Comparison of ENCODE assay signal across 8 cellular contexts in genomic region chr17:82051776-82052637, GRCh38. TPM values are rescaled to one million over a fixed set of nuclear protein-coding genes. Genes with fewer than 3 reads are reported as not detected.
A peak's percentile ranks its signal among the peaks of the same experiment; 100 is the strongest.
DNase-seq lines count a peak whose midpoint lies in the region; ATAC-seq, FAIRE-seq and TF ChIP-seq lines count a peak whose summit lies in the region.

Gene GPS1, plus strand, starts transcription at chr17:82051898. Its CDS starts 34 bp downstream, at chr17:82051932.
Gene RFNG, minus strand, starts transcription at chr17:82051811. Its CDS starts 45 bp downstream, at chr17:82051766.

- peak within 1 kb of the TSS; percentile 91 for H3K4me2 ChIP-seq in A549
- H3K4me2 ChIP-seq in parathyroid adenoma (ENCODE audit: low read length): peak within 1 kb of the TSS; percentile 95

- no peak for FAIRE-seq in A549 (lab: Jason Lieb, UNC)

- H3K4me3 Mint-ChIP-seq in IgD-negative memory B cell: peak within 1 kb of the TSS; percentile 75 to 91 (median 84)

- H3K36me3 Mint-ChIP-seq in IgD-negative memory B cell: no peaks in the 10 kb centered on the region
- no peaks in the 10 kb centered on the region for H3K36me3 Mint-ChIP-seq in activated naive CD4-positive, alpha-beta T cell treated with anti-CD3 and anti-CD28 coated beads, Interleukin-2, amount 50 U/mL, for 72 hours

- H3K27ac ChIP-seq in A549: peak within 1 kb of the TSS; percentile 91 to 95
- no peak within 1 kb of the TSS for H3K27ac ChIP-seq in parathyroid adenoma
- H3K27ac ChIP-seq in thyroid gland: peak within 1 kb of the TSS in 1 of 3 donors; percentile 18

- TF ChIP-seq CTCF in A549 (IDR thresholded peaks at IDR 0.05) (no peak), parathyroid adenoma (IDR thresholded peaks at IDR 0.05) (no peak), thyroid gland (IDR thresholded peaks at IDR 0.05) (no peak)

- H3K4me1 ChIP-seq in A549 (peaks cover 16% of the 10 kb centered on the region; the same call in 2 of the 3 replicates), parathyroid adenoma (no peaks in the 10 kb centered on the region), thyroid gland (peaks cover 18 to 19% of the 10 kb centered on the region in 2 donors)

- CTCF ChIA-PET in A549 (lab: Yijun Ruan, JAX): interaction anchor here (1.0 to 21.7 kb wide), 7 partner anchors 9 to 92 kb away, joined by 3 to 191 read pairs (median 24); partner anchors contain the start of genes DCXR, DUS1L and RAC3

- H3K27me3 ChIP-seq in parathyroid adenoma (ENCODE audit: control insufficient read depth, insufficient read depth, low read length) (no peaks in the 10 kb centered on the region), thyroid gland (no peaks in the 10 kb centered on the region)

- TF ChIP-seq POLR2A in A549 (IDR thresholded peaks at IDR 0.05; ENCODE audit: low read length) (peak; percentile 44), thyroid gland (IDR thresholded peaks at IDR 0.05) (peak in 1 of 2 donors; percentile 63)

- peaks cover 0 to 5% (median 3%) of the 10 kb centered on the region in 3 donors for H3K4me1 Mint-ChIP-seq in IgD-negative memory B cell

- ATAC-seq in A549: peak; percentile 63
- ATAC-seq in GM18907 (IDR thresholded peaks at IDR 0.05; ENCODE audit: unreplicated experiment): peak; percentile 57
- peak; percentile 65 for ATAC-seq in SK-N-SH treated with all-trans-retinoic acid at 6 μM for 48 hours
- peak; percentile 88 to 89 for ATAC-seq in activated naive CD4-positive, alpha-beta T cell treated with anti-CD3 and anti-CD28 coated beads, Interleukin-2, amount 50 U/mL, for 72 hours
- ATAC-seq in Right ventricle myocardium superior (ENCODE audit: poor library complexity): peak; percentile 83

- H3K4me3 ChIP-seq in A549: peak within 1 kb of the TSS; percentile 97
- H3K4me3 ChIP-seq in parathyroid adenoma (ENCODE audit: low read depth, low read length): peak within 1 kb of the TSS; percentile 70
- peak within 1 kb of the TSS; percentile 50 to 85 (median 64) for H3K4me3 ChIP-seq in thyroid gland (replicated peaks in 1 of 3)

- POLR2A ChIA-PET in A549 (lab: Yijun Ruan, JAX): interaction anchor here (0.6 to 1.0 kb wide), 3 partner anchors 14 to 464 kb away, joined by 3 to 5 read pairs (median 3); partner anchors contain the start of genes DCXR and DUS1L

- H3K36me3 ChIP-seq in parathyroid adenoma (ENCODE audit: control insufficient read depth, insufficient read depth, low read length): no peaks in the 10 kb centered on the region
- peaks cover 34% of the 10 kb centered on the region in 2 donors for H3K36me3 ChIP-seq in thyroid gland

- H3K9me3 ChIP-seq in A549 (no peaks in the 10 kb centered on the region), parathyroid adenoma (ENCODE audit: control insufficient read depth, low read length) (no peaks in the 10 kb centered on the region), thyroid gland (no peaks in the 10 kb centered on the region)

- peak within 1 kb of the TSS; percentile 73 for H2AFZ ChIP-seq in parathyroid adenoma

- H3K79me2 ChIP-seq in parathyroid adenoma: no peaks in the 10 kb centered on the region

- no peak for TF ChIP-seq RAD21 in A549 (conservative IDR thresholded peaks at IDR 0.05 in 1 of 2, IDR thresholded peaks at IDR 0.05 in 1 of 2)

- intact Hi-C loops in Right ventricle myocardium superior (cut with DNase I): no loop called here
- intact Hi-C loops in thyroid gland (cut with DNase I): no loop called here

- H3K9ac ChIP-seq in parathyroid adenoma: peak within 1 kb of the TSS; percentile 46

- TF ChIP-seq EP300 in A549 (IDR thresholded peaks at IDR 0.05): no peak

- 4% methylated on average over 29 of the region's 94 CpGs for WGBS in A549 (ENCODE audit: missing lambda C conversion rate)
- 0 to 3% methylated on average over 7 to 11 of the region's 94 CpGs for WGBS in thyroid gland, 2 donors

- H3K9me3 Mint-ChIP-seq in IgD-negative memory B cell: no peaks in the 10 kb centered on the region
- no peaks in the 10 kb centered on the region for H3K9me3 Mint-ChIP-seq in activated naive CD4-positive, alpha-beta T cell treated with anti-CD3 and anti-CD28 coated beads, Interleukin-2, amount 50 U/mL, for 72 hours

- peak; percentile 69 to 85 for DNase-seq in A549 (ENCODE audit: low read depth in 1 of 2, low spot score in 1 of 2)
- DNase-seq in activated naive CD4-positive, alpha-beta T cell treated with anti-CD3 and anti-CD28 coated beads, Interleukin-2, amount 50 U/mL, for 72 hours (ENCODE audit: low spot score in 2 of 2): peak in 1 of 2 donors; percentile 87
- peak; percentile 89 for DNase-seq in Right ventricle myocardium superior
- peak; percentile 78 to 80 for DNase-seq in thyroid gland

- no peaks in the 10 kb centered on the region for H3K27me3 Mint-ChIP-seq in IgD-negative memory B cell

- peak within 1 kb of the TSS in 1 of 3 donors; percentile 82 for H3K27ac Mint-ChIP-seq in IgD-negative memory B cell
- H3K27ac Mint-ChIP-seq in activated naive CD4-positive, alpha-beta T cell treated with anti-CD3 and anti-CD28 coated beads, Interleukin-2, amount 50 U/mL, for 72 hours: peak within 1 kb of the TSS; percentile 83 to 90

TF ChIP-seq in A549, 52 proteins besides CTCF, POLR2A, EP300 and RAD21 (continues in another document):
- TF ChIP-seq BCL3 (IDR thresholded peaks at IDR 0.05): peak; percentile 77; the same call in 2 of the 3 replicates
- TF ChIP-seq KDM5A (IDR thresholded peaks at IDR 0.05): peak; percentile 27; the same call in 1 of the 2 replicates
- no peak for TF ChIP-seq EHMT2 (IDR thresholded peaks at IDR 0.05; ENCODE audit: low read depth)
- TF ChIP-seq CHD2 (IDR thresholded peaks at IDR 0.05; ENCODE audit: low read length, partially characterized antibody): no peak
- TF ChIP-seq MAZ (IDR thresholded peaks at IDR 0.05; ENCODE audit: borderline replicate concordance, low read depth, low read length): 0 out of 2 replicates have a peak, but pooled peaks have one; percentile 55
- peak; percentile 71; the same call in 1 of the 2 replicates for TF ChIP-seq MAX (IDR thresholded peaks at IDR 0.05)
- TF ChIP-seq JUN (IDR thresholded peaks at IDR 0.05): peak; percentile 75 to 94; a peak in 4 of 5 replicates
- TF ChIP-seq MAFK (IDR thresholded peaks at IDR 0.05; ENCODE audit: partially characterized antibody): no peak

TF ChIP-seq in SK-N-SH treated with all-trans-retinoic acid at 6 μM for 48 hours, 23 proteins besides CTCF, POLR2A, EP300 and RAD21 (continues in another document):
- TF ChIP-seq ESRRG (CRISPR knock-in tag; IDR thresholded peaks at IDR 0.05) (no peak), TOX (CRISPR knock-in tag; IDR thresholded peaks at IDR 0.05; ENCODE audit: borderline replicate concordance) (no peak), BACH2 (CRISPR knock-in tag; IDR thresholded peaks at IDR 0.05; ENCODE audit: borderline replicate concordance) (no peak), CREB5 (CRISPR knock-in tag; IDR thresholded peaks at IDR 0.05; ENCODE audit: low read depth) (no peak), ZNF70 (CRISPR knock-in tag; IDR thresholded peaks at IDR 0.05) (no peak), ZFP30 (CRISPR knock-in tag; IDR thresholded peaks at IDR 0.05) (no peak), ZFP3 (CRISPR knock-in tag; IDR thresholded peaks at IDR 0.05) (no peak), CSRNP3 (CRISPR knock-in tag; IDR thresholded peaks at IDR 0.05) (no peak), OSR1 (CRISPR knock-in tag; IDR thresholded peaks at IDR 0.05) (no peak)

RNA-seq across cellular contexts. Expression of gene GPS1, which starts in this region (rescaled TPM):
- polyA plus RNA-seq in A549 (2011; rRNA removed): 89.4 and 93.8 TPM in 2 replicates
- 230 and 300 TPM in 2 replicates for polyA plus RNA-seq in A549 (2012; cell fraction: cytosol; rRNA removed)
- polyA plus RNA-seq in A549 (2012; cell fraction: nucleus; rRNA removed): 472 and 641 TPM in 2 replicates
- 122 to 130 TPM (median 126 TPM) in 3 replicates for polyA plus RNA-seq in A549 (2017; fragmentation: RNase III; extraction: RNeasy Plus Mini Kit Qiagen cat#74134 plus additional on column Dnase treatment)
- polyA minus RNA-seq in A549 (2011; rRNA and poly(A)+ RNA removed): 125 and 162 TPM in 2 replicates
- polyA plus RNA-seq in IgD-negative memory B cell: 122 TPM
- total RNA-seq in activated naive CD4-positive, alpha-beta T cell treated with anti-CD3 and anti-CD28 coated beads, Interleukin-2, amount 50 U/mL, for 72 hours: 10 to 100 TPM; 60.3 to 77.1 TPM
- 86.5 TPM for total RNA-seq in Right ventricle myocardium superior
- 100 to 1,000 TPM in 2 of 4 donors, 10 to 100 TPM in 2; 80.1 to 164 (median 102) TPM for total RNA-seq in thyroid gland

RNA-seq across cellular contexts. Expression of gene RFNG, which starts in this region (rescaled TPM):
- 8.4 and 8.9 TPM in 2 replicates for polyA plus RNA-seq in A549 (2011; rRNA removed)
- polyA plus RNA-seq in A549 (2012; cell fraction: cytosol; rRNA removed): 18.8 and 28.0 TPM in 2 replicates
- polyA plus RNA-seq in A549 (2012; cell fraction: nucleus; rRNA removed): 72.7 and 93.7 TPM in 2 replicates
- polyA plus RNA-seq in A549 (2017; fragmentation: RNase III; extraction: RNeasy Plus Mini Kit Qiagen cat#74134 plus additional on column Dnase treatment): 21.3 to 31.5 TPM (median 25.7 TPM) in 3 replicates
- 16.0 and 17.5 TPM in 2 replicates for polyA minus RNA-seq in A549 (2011; rRNA and poly(A)+ RNA removed)
- 4.1 TPM for polyA plus RNA-seq in IgD-negative memory B cell
- 10 to 100 TPM; 21.5 to 24.2 TPM for total RNA-seq in activated naive CD4-positive, alpha-beta T cell treated with anti-CD3 and anti-CD28 coated beads, Interleukin-2, amount 50 U/mL, for 72 hours
- total RNA-seq in Right ventricle myocardium superior: 20.5 TPM
- 10 to 100 TPM; 36.0 to 49.0 (median 38.3) TPM for total RNA-seq in thyroid gland
